Comparison of ENCODE assay signal across 12 cellular contexts in genomic region chr7:84181628-84182027, GRCh38.
"Had no signal": no experiment of that assay in that cellular context is flagged by ENCODE, and none has a peak within 500 bp of the region (broad histone marks: within the 10 kb centered on the region; RNA-seq: fewer than 3 reads in every experiment).

No MANE protein-coding gene starts in this region.

- DNase-seq: activated CD4-positive, alpha-beta T cell treated with anti-CD3 and anti-CD28 coated beads, Interleukin-2, amount 50 U/mL, for 4 hours; activated T-cell treated with anti-CD3 and anti-CD28 coated beads, Interleukin-2, amount 50 U/mL, for 1 hour; brain microvascular endothelial cell; cerebellar nuclear complex; endodermal cell; erythroblast; hypothalamus; stimulated activated CD4-positive, alpha-beta T cell treated with anti-CD3 and anti-CD28 coated beads, Interleukin-4, amount 100 ng/mL, for 4 hours; stomach had no signal

- H3K4me1 ChIP-seq: parathyroid adenoma had no signal

- H3K36me3 ChIP-seq: brain microvascular endothelial cell, stomach, thoracic aorta had no signal

- H3K9ac ChIP-seq: parathyroid adenoma had no signal

- H2AFZ ChIP-seq: parathyroid adenoma had no signal

- ATAC-seq: activated CD4-positive, CD25-positive, alpha-beta regulatory T cell treated with anti-CD3 and anti-CD28 coated beads, Interleukin-2, amount 50 U/mL, for 24 hours had no signal

- H3K27me3 ChIP-seq: brain microvascular endothelial cell, stomach had no signal

- H3K27ac ChIP-seq: brain microvascular endothelial cell, parathyroid adenoma, stomach, thoracic aorta had no signal

- H3K4me3 ChIP-seq: stomach, thoracic aorta had no signal

- H3K79me2 ChIP-seq: parathyroid adenoma had no signal

- H3K9me3 ChIP-seq: stomach, thoracic aorta had no signal
